ENCODE assay signal across 9 cellular contexts in genomic region chr1:81799939-81800740, GRCh38.
A peak's percentile ranks its signal among the peaks of the same experiment; 100 is the strongest.
DNase-seq lines count a peak whose midpoint lies in the region; ATAC-seq and FAIRE-seq lines count a peak whose summit lies in the region.
"Had no signal": no experiment of that assay in that cellular context is flagged by ENCODE, and none has a peak within 500 bp of the region (broad histone marks: within the 10 kb centered on the region; RNA-seq: fewer than 3 reads in every experiment).

No MANE protein-coding gene starts in this region.

- no peak overlapping the region for H3K27ac Mint-ChIP-seq in memory B cell

- H3K9me3 Mint-ChIP-seq in memory B cell = no peaks in the 10 kb centered on the region

- ATAC-seq in memory B cell (ENCODE audit: low read depth) = no peak
- no peak for ATAC-seq in HG03342 (IDR thresholded peaks at IDR 0.05; ENCODE audit: unreplicated experiment)

- peaks cover 4% of the 10 kb centered on the region for H3K4me1 Mint-ChIP-seq in memory B cell

- H3K36me3 Mint-ChIP-seq in memory B cell = no peaks in the 10 kb centered on the region

- no peak for FAIRE-seq in urothelium cell line (lab: Jason Lieb, UNC)
- FAIRE-seq: A204.1 had no signal

- peaks cover 10% of the 10 kb centered on the region for H3K27me3 Mint-ChIP-seq in memory B cell

- H3K4me3 Mint-ChIP-seq in memory B cell = peak overlapping the region; percentile 34

- peak; percentile 64 for DNase-seq in DMS 273 (lab: John Stamatoyannopoulos, UW; ENCODE audit: unreplicated experiment)
- DNase-seq in DMS 273 treated with DMSO at 0.1 percent for 48 hours (lab: John Stamatoyannopoulos, UW) = no peak
- DNase-seq in NCI-H510A treated with DMSO at 0.1 percent for 48 hours (lab: John Stamatoyannopoulos, UW) = peak; percentile 87
- DNase-seq in ecto neural progenitor cell (ENCODE audit: low spot score) = peak; percentile 84
- no peak for DNase-seq in memory B cell (ENCODE audit: low spot score in 2 of 2)
- DNase-seq in urothelium cell line (ENCODE audit: low spot score) = peak; percentile 53
- no peak for DNase-seq in UCSD-AML1 (lab: John Stamatoyannopoulos, UW; ENCODE audit: unreplicated experiment)

Comparison
In these comparisons a context has a peak if more than half of its experiments do, and no peak if none do; other contexts are left out.
1. DNase-seq: peak in DMS 273 (single experiment), NCI-H510A treated with DMSO at 0.1 percent for 48 hours (single experiment), ecto neural progenitor cell (single experiment) and urothelium cell line (single experiment); none in DMS 273 treated with DMSO at 0.1 percent for 48 hours (single experiment), memory B cell (0 of 2) and UCSD-AML1 (single experiment).